Comparison of ENCODE assay signal across 1 cellular context in the genomic region with DNA sequence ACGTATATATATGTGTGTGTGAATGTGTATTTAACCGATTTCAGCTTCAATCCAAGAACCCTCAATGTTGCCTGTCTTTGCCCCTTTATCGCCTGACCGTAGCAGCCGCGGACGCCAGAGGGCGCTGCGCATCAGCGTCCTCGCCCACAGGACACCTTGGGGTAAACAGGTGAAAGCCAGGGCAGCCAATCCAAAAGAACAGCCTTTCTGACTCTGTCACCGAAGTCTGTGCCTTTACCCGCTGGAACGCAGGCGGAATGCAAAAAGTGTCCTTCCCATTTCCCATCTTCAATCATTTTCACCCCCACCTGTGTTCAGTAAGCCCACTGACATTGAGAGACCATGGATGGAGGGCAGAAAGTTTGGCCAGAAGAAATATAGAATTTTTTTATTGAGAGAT.
TF ChIP-seq lines count a peak whose summit lies in the region.

No MANE protein-coding gene starts in this region.

TF ChIP-seq in IMR-90, 13 proteins besides CTCF, POLR2A, EP300 and RAD21 (continued from another document):
- TF ChIP-seq RFX5 (IDR thresholded peaks at IDR 0.05; ENCODE audit: low read depth, low read length) = no peak
- TF ChIP-seq NFE2L2 (IDR thresholded peaks at IDR 0.05; ENCODE audit: low read depth, low read length) = no peak
- TF ChIP-seq CHD1 (IDR thresholded peaks at IDR 0.05; ENCODE audit: low read depth, low read length) = no peak
- no peak for TF ChIP-seq MXI1 (IDR thresholded peaks at IDR 0.05; ENCODE audit: borderline replicate concordance, low read depth, low read length)
- TF ChIP-seq FOS (IDR thresholded peaks at IDR 0.05; ENCODE audit: low read depth, low read length) = no peak
- TF ChIP-seq, protein P1, sequence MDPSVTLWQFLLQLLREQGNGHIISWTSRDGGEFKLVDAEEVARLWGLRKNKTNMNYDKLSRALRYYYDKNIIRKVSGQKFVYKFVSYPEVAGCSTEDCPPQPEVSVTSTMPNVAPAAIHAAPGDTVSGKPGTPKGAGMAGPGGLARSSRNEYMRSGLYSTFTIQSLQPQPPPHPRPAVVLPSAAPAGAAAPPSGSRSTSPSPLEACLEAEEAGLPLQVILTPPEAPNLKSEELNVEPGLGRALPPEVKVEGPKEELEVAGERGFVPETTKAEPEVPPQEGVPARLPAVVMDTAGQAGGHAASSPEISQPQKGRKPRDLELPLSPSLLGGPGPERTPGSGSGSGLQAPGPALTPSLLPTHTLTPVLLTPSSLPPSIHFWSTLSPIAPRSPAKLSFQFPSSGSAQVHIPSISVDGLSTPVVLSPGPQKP (IDR thresholded peaks at IDR 0.05; ENCODE audit: borderline replicate concordance, low read depth, low read length) = no peak
- TF ChIP-seq MAFK (IDR thresholded peaks at IDR 0.05; ENCODE audit: low read depth, low read length) = no peak
- no peak for TF ChIP-seq CEBPB (IDR thresholded peaks at IDR 0.05; ENCODE audit: low read depth, low read length)
- no peak for TF ChIP-seq RCOR1 (IDR thresholded peaks at IDR 0.05; ENCODE audit: insufficient replicate concordance, low read length)
- no peak; the same call in 1 of the 2 replicates for TF ChIP-seq SMC3 (IDR thresholded peaks at IDR 0.05; ENCODE audit: low read depth, low read length)
- TF ChIP-seq, protein P2, sequence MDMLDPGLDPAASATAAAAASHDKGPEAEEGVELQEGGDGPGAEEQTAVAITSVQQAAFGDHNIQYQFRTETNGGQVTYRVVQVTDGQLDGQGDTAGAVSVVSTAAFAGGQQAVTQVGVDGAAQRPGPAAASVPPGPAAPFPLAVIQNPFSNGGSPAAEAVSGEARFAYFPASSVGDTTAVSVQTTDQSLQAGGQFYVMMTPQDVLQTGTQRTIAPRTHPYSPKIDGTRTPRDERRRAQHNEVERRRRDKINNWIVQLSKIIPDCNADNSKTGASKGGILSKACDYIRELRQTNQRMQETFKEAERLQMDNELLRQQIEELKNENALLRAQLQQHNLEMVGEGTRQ (IDR thresholded peaks at IDR 0.05; ENCODE audit: low read depth, low read length) = no peak
